ENCODE assay signal across 10 cellular contexts in genomic region chr14:97120204-97121120, GRCh38.
A peak's percentile ranks its signal among the peaks of the same experiment; 100 is the strongest.
DNase-seq lines count a peak whose midpoint lies in the region; ATAC-seq lines count a peak whose summit lies in the region.
"Had no signal": no experiment of that assay in that cellular context is flagged by ENCODE, and none has a peak within 500 bp of the region (broad histone marks: within the 10 kb centered on the region; RNA-seq: fewer than 3 reads in every experiment).

No MANE protein-coding gene starts in this region.

- peaks cover 39% of the 10 kb centered on the region for H3K4me1 ChIP-seq in CD8-positive, alpha-beta memory T cell (ENCODE audit: insufficient read depth, low read length)
- H3K4me1 ChIP-seq: BE2C had no signal

- H3K27ac Mint-ChIP-seq in CD8-positive, alpha-beta memory T cell, result peak overlapping the region; percentile 40 to 98 (median 92)

- ATAC-seq in HG03354 (IDR thresholded peaks at IDR 0.05; ENCODE audit: poor library complexity, severe bottlenecking, unreplicated experiment), result peak; percentile 70
- no peak for ATAC-seq in Right ventricle myocardium superior (ENCODE audit: poor library complexity)

- peak overlapping the region in 6 of 7 donors; percentile 53 to 81 (median 72) for H3K4me3 Mint-ChIP-seq in CD8-positive, alpha-beta memory T cell

- H3K9me3 Mint-ChIP-seq in CD8-positive, alpha-beta memory T cell, result no peaks in the 10 kb centered on the region

- CTCF ChIA-PET in CD8-positive, alpha-beta memory T cell (lab: Charles Lee), result interaction anchor here (0.7 to 1.2 kb wide), 2 partner anchors 12 to 15 kb away, joined by 3 read pairs; no protein-coding TSS in a partner anchor

- H3K4me3 ChIP-seq in CD8-positive, alpha-beta memory T cell (ENCODE audit: low read length), result peak overlapping the region; percentile 6
- H3K4me3 ChIP-seq: GM23248 had no signal

- intact Hi-C loops in Right ventricle myocardium superior (cut with DNase I), result no loop called here

- peaks cover 27 to 55% (median 51%) of the 10 kb centered on the region in 3 donors for H3K4me1 Mint-ChIP-seq in CD8-positive, alpha-beta memory T cell

- POLR2A ChIA-PET in CD8-positive, alpha-beta memory T cell (lab: Charles Lee), result no interaction called here

- H3K36me3 ChIP-seq in CD8-positive, alpha-beta memory T cell (ENCODE audit: insufficient read depth, low read length), result no peaks in the 10 kb centered on the region
- H3K36me3 ChIP-seq: BE2C had no signal

- H3K27ac ChIP-seq in CD8-positive, alpha-beta memory T cell (ENCODE audit: low read depth, low read length), result no peak overlapping the region
- H3K27ac ChIP-seq: GM23248 had no signal

- H3K9me3 ChIP-seq in CD8-positive, alpha-beta memory T cell (ENCODE audit: low read length), result no peaks in the 10 kb centered on the region
- H3K9me3 ChIP-seq: BE2C had no signal

- no peaks in the 10 kb centered on the region for H3K27me3 Mint-ChIP-seq in CD8-positive, alpha-beta memory T cell

- no peaks in the 10 kb centered on the region for H3K27me3 ChIP-seq in CD8-positive, alpha-beta memory T cell (ENCODE audit: insufficient read depth, low read length, poor library complexity, severe bottlenecking)

- H3K36me3 Mint-ChIP-seq in CD8-positive, alpha-beta memory T cell, result peaks cover 0 to 1% (median 0%) of the 10 kb centered on the region in 3 donors

- peak in 3 of 5 donors; percentile 17 to 73 (median 59) for DNase-seq in CD8-positive, alpha-beta memory T cell
- peak; percentile 12 to 18 (median 13) for DNase-seq in activated CD8-positive, alpha-beta memory T cell treated with anti-CD3 and anti-CD28 coated beads for 48 hours (ENCODE audit: low read depth in 2 of 3, low spot score in 2 of 3)
- DNase-seq in stimulated activated CD4-positive, alpha-beta T cell treated with anti-CD3 and anti-CD28 coated beads, Interleukin-12 subunit alpha, Interleukin-12 subunit beta, amount 100 ng/mL, for 24 hours (ENCODE audit: low read depth in 2 of 2), result peak; percentile 19 to 20
- no peak for DNase-seq in Right ventricle myocardium superior
- DNase-seq in C1 segment of cervical spinal cord (lab: John Stamatoyannopoulos, UW), result no peak
- no peak for DNase-seq in DMS114 treated with DMSO at 0.1 percent for 48 hours (lab: John Stamatoyannopoulos, UW; ENCODE audit: unreplicated experiment)
- DNase-seq in effector CD4-positive, alpha-beta T cell, result no peak
- DNase-seq: BE2C, GM23248 had no signal

Comparison
In these comparisons a context has a peak if more than half of its experiments do, and no peak if none do; other contexts are left out.
1. DNase-seq: peak in CD8-positive, alpha-beta memory T cell (3 of 5), activated CD8-positive, alpha-beta memory T cell treated with anti-CD3 and anti-CD28 coated beads for 48 hours (3 of 3) and stimulated activated CD4-positive, alpha-beta T cell treated with anti-CD3 and anti-CD28 coated beads, Interleukin-12 subunit alpha, Interleukin-12 subunit beta, amount 100 ng/mL, for 24 hours (2 of 2); none in Right ventricle myocardium superior (single experiment), C1 segment of cervical spinal cord (0 of 14), DMS114 treated with DMSO at 0.1 percent for 48 hours (single experiment) and effector CD4-positive, alpha-beta T cell (single experiment).